Comparison of ENCODE assay signal across 27 cellular contexts in genomic region chr15:89553632-89554031, GRCh38. TPM values are rescaled to one million over a fixed set of nuclear protein-coding genes. Genes with fewer than 3 reads are reported as not detected.
DNase-seq lines count a peak whose midpoint lies in the region; ATAC-seq, FAIRE-seq and TF ChIP-seq lines count a peak whose summit lies in the region.
"Had no signal": no experiment of that assay in that cellular context is flagged by ENCODE, and none has a peak within 500 bp of the region (broad histone marks: within the 10 kb centered on the region; RNA-seq: fewer than 3 reads in every experiment).

No MANE protein-coding gene starts in this region.

- 0 out of 2 replicates have a peak, but pooled peaks cover 8% of the 10 kb centered on the region for H3K4me1 ChIP-seq in HepG2 (ENCODE audit: insufficient read depth, low read length)
- H3K4me1 ChIP-seq in neuronal stem cell (ENCODE audit: control insufficient read depth in 2 of 2, insufficient read depth in 1 of 2, low read depth in 1 of 2, low read length in 2 of 2): peaks cover 6 to 10% of the 10 kb centered on the region in 2 donors
- H3K4me1 ChIP-seq: BE2C had no signal

- in situ Hi-C loops in HepG2 (cut with HindIII; ENCODE audit: extremely low pct_ligation_motif_present, low pct_unique_long_range_greater_than_20kb): loop anchor here (5.0 kb wide), 1 partner anchor 56 kb away; the partner anchor contains the start of gene RHCG

- H3K9ac ChIP-seq in HepG2 (ENCODE audit: insufficient read depth, low read depth, low read length) (no peak overlapping the region), neuronal stem cell (ENCODE audit: low read depth, low read length, poor library complexity) (no peak overlapping the region)
- H3K9ac ChIP-seq: BLaER1 treated with 17β-estradiol and CSF1 and Interleukin-3, amounts not matched to agents 10 nM and 100 nM had no signal

- no peaks in the 10 kb centered on the region for H3K36me3 ChIP-seq in HepG2 (replicated peaks in 1 of 2; ENCODE audit: control insufficient read depth in 1 of 2, insufficient read depth in 2 of 2, low read length in 2 of 2)
- no peaks in the 10 kb centered on the region for H3K36me3 ChIP-seq in neuronal stem cell (replicated peaks in 1 of 2; ENCODE audit: control insufficient read depth in 2 of 2, insufficient read depth in 2 of 2, low read length in 2 of 2)
- H3K36me3 ChIP-seq: BE2C; BLaER1 treated with 17β-estradiol and CSF1 and Interleukin-3, amounts not matched to agents 10 nM and 100 nM had no signal

- no peak overlapping the region for H2AK5ac ChIP-seq in neuronal stem cell (ENCODE audit: low read depth, low read length)

- H2BK15ac ChIP-seq in neuronal stem cell (ENCODE audit: low read length): no peak overlapping the region

- no peaks in the 10 kb centered on the region for H3K79me1 ChIP-seq in neuronal stem cell (ENCODE audit: low read depth, low read length)

- H3K4me3 Mint-ChIP-seq in WTC11: no peak overlapping the region
- no peak overlapping the region for H3K4me3 Mint-ChIP-seq in activated T-cell treated with anti-CD3 and anti-CD28 coated beads, Interleukin-2, amount 50 U/mL, for 4 hours
- H3K4me3 Mint-ChIP-seq: CD14-positive monocyte; CD4-positive, alpha-beta T cell; CD8-positive, alpha-beta memory T cell had no signal

- ATAC-seq in WTC11 (no peak), esophagus mucosa (peak; percentile 30), HepG2 (peak; percentile 73), left lobe of liver (no peak)
- ATAC-seq in activated T-cell treated with anti-CD3 and anti-CD28 coated beads, Interleukin-2, amount 50 U/mL, for 4 hours: no peak
- ATAC-seq: A549, GM12878 had no signal

- 33% methylated on average over 3 of the region's 3 CpGs for WGBS in HepG2 (ENCODE audit: low lambda C conversion rate)
- no CpG with 5 or more reads among the region's 3 CpGs for WGBS in neuronal stem cell (ENCODE audit: extremely low coverage in 2 of 2, insufficient read length in 2 of 2, insufficient replicate concordance in 1 of 2), 2 donors

- no peak for TF ChIP-seq EP300 in HepG2 (IDR thresholded peaks at IDR 0.05; ENCODE audit: low read depth in 2 of 2, low read length in 2 of 2)
- TF ChIP-seq EP300 in HepG2 (CRISPR knock-in tag; IDR thresholded peaks at IDR 0.05; ENCODE audit: borderline replicate concordance): no peak

- H3K27ac Mint-ChIP-seq in WTC11: peak overlapping the region; percentile 44; the same call in 1 of the 2 replicates
- H3K27ac Mint-ChIP-seq: CD14-positive monocyte; CD4-positive, alpha-beta T cell; CD8-positive, alpha-beta memory T cell had no signal

- H2BK120ac ChIP-seq in neuronal stem cell (ENCODE audit: low read depth, low read length): no peak overlapping the region

- H3K4me3 ChIP-seq in HepG2 (replicated peaks in 1 of 3; ENCODE audit: insufficient read depth in 1 of 3, low read depth in 2 of 3, low read length in 3 of 3) (no peak overlapping the region), neuronal stem cell (ENCODE audit: low read length in 2 of 2) (no peak overlapping the region)
- H3K4me3 ChIP-seq: A549; BLaER1 treated with 17β-estradiol and CSF1 and Interleukin-3, amounts not matched to agents 10 nM and 100 nM; GM12878 had no signal

- H3K79me2 ChIP-seq in HepG2 (ENCODE audit: insufficient read depth, low read length): no peaks in the 10 kb centered on the region

- H3K36me3 Mint-ChIP-seq in WTC11: no peaks in the 10 kb centered on the region
- no peaks in the 10 kb centered on the region for H3K36me3 Mint-ChIP-seq in activated T-cell treated with anti-CD3 and anti-CD28 coated beads, Interleukin-2, amount 50 U/mL, for 4 hours (ENCODE audit: insufficient read depth)
- H3K36me3 Mint-ChIP-seq: CD14-positive monocyte; CD8-positive, alpha-beta memory T cell had no signal

- peak overlapping the region; percentile 82 for H2BK5ac ChIP-seq in neuronal stem cell (ENCODE audit: low read length)

- H3K27ac ChIP-seq in HepG2 (ENCODE audit: extremely low read length, insufficient read depth, low read length): no peak overlapping the region
- no peak overlapping the region for H3K27ac ChIP-seq in neuronal stem cell (replicated peaks; ENCODE audit: low read length)
- H3K27ac ChIP-seq: A549; BLaER1 treated with 17β-estradiol and CSF1 and Interleukin-3, amounts not matched to agents 10 nM and 100 nM had no signal

- no peak overlapping the region for H3K4ac ChIP-seq in neuronal stem cell (ENCODE audit: low read length)

- H3K4me1 Mint-ChIP-seq in WTC11: peaks cover 3% of the 10 kb centered on the region; the same call in 1 of the 2 replicates
- no peaks in the 10 kb centered on the region for H3K4me1 Mint-ChIP-seq in activated T-cell treated with anti-CD3 and anti-CD28 coated beads, Interleukin-2, amount 50 U/mL, for 4 hours (ENCODE audit: low read depth)
- H3K4me1 Mint-ChIP-seq: CD8-positive, alpha-beta memory T cell had no signal

- H3K4me2 ChIP-seq in HepG2 (ENCODE audit: low read depth, low read length): no peak overlapping the region
- H3K4me2 ChIP-seq in neuronal stem cell (ENCODE audit: insufficient read depth, low read length, poor library complexity, severe bottlenecking): no peak overlapping the region
- H3K4me2 ChIP-seq: A549 had no signal

- TF ChIP-seq POLR2A in HepG2 (IDR thresholded peaks at IDR 0.05; ENCODE audit: insufficient read depth in 1 of 2, low read depth in 2 of 2, low read length in 2 of 2): no peak

- no TSS peak for BruUV-seq in HepG2 (replicated peaks; lab: Mats Ljungman, UMichigan)

- DNase-seq in WTC11 (ENCODE audit: low spot score): no peak
- DNase-seq in HepG2 (ENCODE audit: low spot score): no peak
- DNase-seq in neuronal stem cell (ENCODE audit: low spot score): no peak
- no peak for DNase-seq in left lobe of liver (ENCODE audit: low spot score)
- DNase-seq in activated T-cell treated with anti-CD3 and anti-CD28 coated beads, Interleukin-2, amount 50 U/mL, for 4 hours: no peak
- no peak for DNase-seq in stimulated activated CD4-positive, alpha-beta T cell treated with anti-CD3 and anti-CD28 coated beads, Interleukin-4, amount 100 ng/mL, for 1 hour
- DNase-seq in urothelium cell line (ENCODE audit: low spot score): no peak
- DNase-seq: 8988T; ACHN; AML-193; BE2C; CD4-positive, alpha-beta T cell; CD8-positive, alpha-beta memory T cell; DMS 273 treated with DMSO at 0.1 percent for 48 hours; DMS79; EL; GDM1; GOT3; H7; HCEC 1CT had no signal

- no peak for TF ChIP-seq CTCF in WTC11 (IDR thresholded peaks at IDR 0.05)
- TF ChIP-seq CTCF in HepG2 (CRISPR knock-in tag; IDR thresholded peaks at IDR 0.05): no peak

- peak overlapping the region; percentile 89 for H3K14ac ChIP-seq in neuronal stem cell (ENCODE audit: low read length)

- H4K91ac ChIP-seq in neuronal stem cell (ENCODE audit: low read depth, low read length, poor library complexity): no peak overlapping the region

- no peaks in the 10 kb centered on the region for H3K9me3 ChIP-seq in HepG2 (ENCODE audit: low read length)
- peaks cover 0 to 2% of the 10 kb centered on the region in 2 donors for H3K9me3 ChIP-seq in neuronal stem cell (replicated peaks in 1 of 2; ENCODE audit: control insufficient read depth in 2 of 2, insufficient read depth in 1 of 2, low read depth in 1 of 2, low read length in 2 of 2)
- H3K9me3 ChIP-seq: A549; BE2C; BLaER1 treated with 17β-estradiol and CSF1 and Interleukin-3, amounts not matched to agents 10 nM and 100 nM had no signal

- H3K27me3 ChIP-seq in HepG2 (ENCODE audit: control insufficient read depth in 1 of 2, insufficient read depth in 2 of 2, low read length in 2 of 2): peaks cover 1 to 13% of the 10 kb centered on the region in 2 experiments; a peak in 2 of 5 replicates
- peaks cover 0 to 17% (median 0%) of the 10 kb centered on the region in 3 experiments for H3K27me3 ChIP-seq in neuronal stem cell (ENCODE audit: control insufficient read depth in 3 of 3, insufficient read depth in 3 of 3, low read depth in 1 of 3, low read length in 3 of 3)
- H3K27me3 ChIP-seq: BE2C; BLaER1 treated with 17β-estradiol and CSF1 and Interleukin-3, amounts not matched to agents 10 nM and 100 nM had no signal

- POLR2A ChIA-PET in WTC11 (lab: Charles Lee) (interaction anchor here (0.6 kb wide), 1 partner anchor 10 kb away, joined by 3 read pairs; no protein-coding TSS in a partner anchor), HepG2 (lab: Yijun Ruan, JAX) (no interaction called here)

- peaks cover 2% of the 10 kb centered on the region; the same call in 1 of the 2 replicates for H3K27me3 Mint-ChIP-seq in WTC11 (ENCODE audit: low read depth)
- peaks cover 18% of the 10 kb centered on the region for H3K27me3 Mint-ChIP-seq in activated T-cell treated with anti-CD3 and anti-CD28 coated beads, Interleukin-2, amount 50 U/mL, for 4 hours (ENCODE audit: low read depth)

- H2AFZ ChIP-seq in HepG2 (ENCODE audit: low read length) (no peak overlapping the region), neuronal stem cell (ENCODE audit: low read length) (no peak overlapping the region)

- FAIRE-seq in HepG2 (lab: Jason Lieb, UNC): no peak
- no peak for FAIRE-seq in urothelium cell line (lab: Jason Lieb, UNC)
- FAIRE-seq: A549, D721Med, GM12878, GM19239 had no signal

- peaks cover 8% of the 10 kb centered on the region for H3K9me3 Mint-ChIP-seq in WTC11
- no peaks in the 10 kb centered on the region for H3K9me3 Mint-ChIP-seq in activated T-cell treated with anti-CD3 and anti-CD28 coated beads, Interleukin-2, amount 50 U/mL, for 4 hours
- H3K9me3 Mint-ChIP-seq: CD4-positive, alpha-beta T cell; CD8-positive, alpha-beta memory T cell had no signal

- CTCF ChIA-PET in WTC11 (lab: Charles Lee): interaction anchor here (0.8 to 3.3 kb wide), 4 partner anchors 16 to 195 kb away, joined by 3 to 21 read pairs (median 4); no protein-coding TSS in a partner anchor
- CTCF ChIA-PET in HepG2 (lab: Yijun Ruan, JAX; ENCODE audit: low intra/inter-chr PET ratio, low total read pairs): no interaction called here

- no peak overlapping the region for H3K18ac ChIP-seq in neuronal stem cell (ENCODE audit: low read length)

- H2BK12ac ChIP-seq in neuronal stem cell (ENCODE audit: low read length): no peak overlapping the region

- no peak overlapping the region for H3K23ac ChIP-seq in neuronal stem cell (ENCODE audit: low read depth, low read length, poor library complexity)

- TF ChIP-seq RAD21 in HepG2 (CRISPR knock-in tag; IDR thresholded peaks at IDR 0.05): no peak

- intact Hi-C loops in HepG2 (cut with micrococcal nuclease; ENCODE audit: unreplicated experiment): loop anchor here (2.0 kb wide), 1 partner anchor 57 kb away; the partner anchor contains the start of gene RHCG

- H4K8ac ChIP-seq in neuronal stem cell (ENCODE audit: low read depth, low read length): no peak overlapping the region

- no peaks in the 10 kb centered on the region for H4K20me1 ChIP-seq in HepG2 (ENCODE audit: insufficient read depth, low read length)
- H4K20me1 ChIP-seq: BLaER1 treated with 17β-estradiol and CSF1 and Interleukin-3, amounts not matched to agents 10 nM and 100 nM had no signal

RNA-seq across cellular contexts. Expression of gene TICRR, which starts 21.6 kb away (rescaled TPM):
- total RNA-seq in WTC11 (2021): 33.7 to 37.4 TPM (median 33.8 TPM) in 3 replicates
- 17.0 TPM for total RNA-seq in esophagus mucosa
- total RNA-seq in HepG2 (2016; rRNA removed; fragmentation: Illumina TruSeq; extraction: Trizol): 14.3 and 14.8 TPM in 2 replicates
- total RNA-seq in HepG2 (2016; cell fraction: cytosol; rRNA removed; fragmentation: Illumina TruSeq; extraction: Trizol; ENCODE audit: low read depth): 2.6 and 3.4 TPM in 2 replicates
- total RNA-seq in HepG2 (2016; cell fraction: insoluble cytoplasmic fraction; rRNA removed; fragmentation: Illumina TruSeq; extraction: Trizol): 13.0 and 13.8 TPM in 2 replicates
- 5.7 and 6.1 TPM in 2 replicates for total RNA-seq in HepG2 (2016; cell fraction: membrane; rRNA removed; fragmentation: Illumina TruSeq; extraction: Trizol)
- 24.1 and 25.6 TPM in 2 replicates for total RNA-seq in HepG2 (2016; cell fraction: nucleus; rRNA removed; fragmentation: Illumina TruSeq; extraction: Trizol)
- 3.3 and 4.1 TPM in 2 replicates for polyA plus RNA-seq in HepG2 (2011; rRNA removed)
- 1.7 and 2.0 TPM in 2 replicates for polyA plus RNA-seq in HepG2 (2011; cell fraction: cytosol; rRNA removed)
- polyA plus RNA-seq in HepG2 (2011; cell fraction: nucleus; rRNA removed): 8.1 and 12.8 TPM in 2 replicates
- 2.6 and 5.2 TPM in 2 replicates for polyA plus RNA-seq in HepG2 (2012)
- polyA plus RNA-seq in HepG2 (2016; cell fraction: cytosol; fragmentation: Illumina TruSeq; extraction: Trizol; ENCODE audit: low read depth): 1.4 and 1.7 TPM in 2 replicates
- 9.6 and 12.3 TPM in 2 replicates for polyA plus RNA-seq in HepG2 (2016; cell fraction: insoluble cytoplasmic fraction; fragmentation: Illumina TruSeq; extraction: Trizol; ENCODE audit: low read depth)
- polyA plus RNA-seq in HepG2 (2016; cell fraction: membrane; fragmentation: Illumina TruSeq; extraction: Trizol; ENCODE audit: low read depth): 2.4 and 2.7 TPM in 2 replicates
- 35.2 and 38.1 TPM in 2 replicates for polyA plus RNA-seq in HepG2 (2016; cell fraction: nucleus; fragmentation: Illumina TruSeq; extraction: Trizol; ENCODE audit: insufficient read depth, low read depth)
- 12.6 and 58.7 TPM in 2 replicates for polyA minus RNA-seq in HepG2 (2011; rRNA and poly(A)+ RNA removed; ENCODE audit: low replicate concordance)
- polyA minus RNA-seq in HepG2 (2011; cell fraction: cytosol; rRNA and poly(A)+ RNA removed): 3.0 and 3.7 TPM in 2 replicates
- polyA minus RNA-seq in HepG2 (2011; cell fraction: nucleus; rRNA and poly(A)+ RNA removed): 15.5 and 18.4 TPM in 2 replicates
- 10.9 TPM for polyA plus RNA-seq in neuronal stem cell (2013, experiment 1 of 2)
- polyA plus RNA-seq in neuronal stem cell (2013, experiment 2 of 2): 10.9 TPM
- 0.10 TPM for total RNA-seq in left lobe of liver
- 1 to 10 TPM; 3.3 to 5.1 (median 4.5) TPM for total RNA-seq in activated T-cell treated with anti-CD3 and anti-CD28 coated beads, Interleukin-2, amount 50 U/mL, for 4 hours
- polyA plus RNA-seq: CD14-positive monocyte; CD8-positive, alpha-beta memory T cell had no signal

RNA-seq across cellular contexts. Expression of gene RHCG, which starts 57.2 kb away (rescaled TPM):
- total RNA-seq in WTC11 (2021): 0.23 to 0.37 TPM (median 0.31 TPM) in 3 replicates
- 4,298 TPM for total RNA-seq in esophagus mucosa
- not detected in 2 replicates for total RNA-seq in HepG2 (2016; rRNA removed; fragmentation: Illumina TruSeq; extraction: Trizol)
- total RNA-seq in HepG2 (2016; cell fraction: cytosol; rRNA removed; fragmentation: Illumina TruSeq; extraction: Trizol; ENCODE audit: low read depth): not detected in 2 replicates
- not detected in 2 replicates for total RNA-seq in HepG2 (2016; cell fraction: insoluble cytoplasmic fraction; rRNA removed; fragmentation: Illumina TruSeq; extraction: Trizol)
- total RNA-seq in HepG2 (2016; cell fraction: membrane; rRNA removed; fragmentation: Illumina TruSeq; extraction: Trizol): not detected in 2 replicates
- total RNA-seq in HepG2 (2016; cell fraction: nucleus; rRNA removed; fragmentation: Illumina TruSeq; extraction: Trizol): not detected in 2 replicates
- polyA plus RNA-seq in HepG2 (2011; rRNA removed): not detected in 2 replicates
- not detected in 2 replicates for polyA plus RNA-seq in HepG2 (2011; cell fraction: cytosol; rRNA removed)
- polyA plus RNA-seq in HepG2 (2011; cell fraction: nucleus; rRNA removed): not detected in 2 replicates
- not detected in 2 replicates for polyA plus RNA-seq in HepG2 (2012)
- not detected in 2 replicates for polyA plus RNA-seq in HepG2 (2016; cell fraction: cytosol; fragmentation: Illumina TruSeq; extraction: Trizol; ENCODE audit: low read depth)
- not detected in 2 replicates for polyA plus RNA-seq in HepG2 (2016; cell fraction: insoluble cytoplasmic fraction; fragmentation: Illumina TruSeq; extraction: Trizol; ENCODE audit: low read depth)
- polyA plus RNA-seq in HepG2 (2016; cell fraction: membrane; fragmentation: Illumina TruSeq; extraction: Trizol; ENCODE audit: low read depth): not detected in 2 replicates
- not detected in 2 replicates for polyA plus RNA-seq in HepG2 (2016; cell fraction: nucleus; fragmentation: Illumina TruSeq; extraction: Trizol; ENCODE audit: insufficient read depth, low read depth)
- 0.33 TPM in 1 of 2 replicates, not detected in the other for polyA minus RNA-seq in HepG2 (2011; rRNA and poly(A)+ RNA removed; ENCODE audit: low replicate concordance)
- not detected in 2 replicates for polyA minus RNA-seq in HepG2 (2011; cell fraction: cytosol; rRNA and poly(A)+ RNA removed)
- polyA minus RNA-seq in HepG2 (2011; cell fraction: nucleus; rRNA and poly(A)+ RNA removed): not detected in 2 replicates
- not detected for polyA plus RNA-seq in neuronal stem cell (2013, experiment 1 of 2)
- not detected for polyA plus RNA-seq in neuronal stem cell (2013, experiment 2 of 2)
- 0.15 TPM for total RNA-seq in left lobe of liver
- not detected for total RNA-seq in activated T-cell treated with anti-CD3 and anti-CD28 coated beads, Interleukin-2, amount 50 U/mL, for 4 hours
- total RNA-seq: CD4-positive, alpha-beta T cell; CD8-positive, alpha-beta memory T cell; H7 had no signal
- polyA plus RNA-seq: CD14-positive monocyte; CD8-positive, alpha-beta memory T cell had no signal

Comparison
In these comparisons a context has a peak if more than half of its experiments do, and no peak if none do; other contexts are left out.
1. ATAC-seq: peak in esophagus mucosa (single experiment) and HepG2 (single experiment); none in WTC11 (single experiment), left lobe of liver (single experiment) and activated T-cell treated with anti-CD3 and anti-CD28 coated beads, Interleukin-2, amount 50 U/mL, for 4 hours (0 of 2).
2. RNA of gene RHCG, which starts 57.2 kb away (total RNA-seq): 4,298 TPM in esophagus mucosa (single experiment); 0.23 to 0.37 TPM in WTC11, 0.15 TPM in left lobe of liver (single experiment), not detected in HepG2 and not detected in activated T-cell treated with anti-CD3 and anti-CD28 coated beads, Interleukin-2, amount 50 U/mL, for 4 hours; every median in the first group is over 1,000 times any median in the second.